Comparison of ENCODE assay signal across 26 cellular contexts in the genomic region with DNA sequence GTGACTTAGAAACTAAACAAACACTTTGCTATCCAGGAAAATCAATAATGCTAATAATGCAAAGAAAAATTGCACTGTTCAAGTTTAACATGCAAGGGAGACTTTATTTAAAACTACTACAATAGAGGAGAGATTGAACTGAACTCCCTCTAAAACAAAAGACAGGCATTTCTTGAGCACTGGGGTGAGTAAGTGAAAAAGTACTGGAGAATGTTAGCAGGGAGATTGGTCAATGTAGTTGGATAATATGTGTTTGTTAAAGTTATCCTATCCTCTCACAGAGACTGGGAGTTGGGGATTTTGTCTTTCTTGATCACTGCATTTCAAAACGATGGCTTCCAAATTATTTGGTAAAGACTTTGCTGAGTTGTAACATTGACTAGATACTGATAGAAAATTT.
"Had no signal": no experiment of that assay in that cellular context is flagged by ENCODE, and none has a peak within 500 bp of the region (broad histone marks: within the 10 kb centered on the region; RNA-seq: fewer than 3 reads in every experiment).

No MANE protein-coding gene starts in this region.

- ATAC-seq: activated CD4-positive, alpha-beta T cell treated with anti-CD3 and anti-CD28 coated beads for 36 hours; activated CD8-positive, alpha-beta memory T cell treated with anti-CD3 and anti-CD28 coated beads, Interleukin-2, amount 10 ng/mL, durations not matched to agents 7 days and 5 days; left lobe of liver; WTC11 had no signal

- H3K4me1 Mint-ChIP-seq: activated CD4-positive, alpha-beta memory T cell treated with anti-CD3 and anti-CD28 coated beads, Interleukin-2, amount 10 ng/mL, durations not matched to agents 7 days and 5 days; activated CD4-positive, alpha-beta T cell treated with anti-CD3 and anti-CD28 coated beads for 36 hours; activated CD8-positive, alpha-beta memory T cell treated with anti-CD3 and anti-CD28 coated beads, Interleukin-2, amount 10 ng/mL, durations not matched to agents 7 days and 5 days; activated naive CD8-positive, alpha-beta T cell treated with anti-CD3 and anti-CD28 coated beads, Interleukin-2, amount 10 ng/mL, durations not matched to agents 7 days and 5 days; nephron had no signal

- H3K36me3 Mint-ChIP-seq: activated CD8-positive, alpha-beta memory T cell treated with anti-CD3 and anti-CD28 coated beads, Interleukin-2, amount 10 ng/mL, durations not matched to agents 7 days and 5 days; activated naive CD8-positive, alpha-beta T cell treated with anti-CD3 and anti-CD28 coated beads, Interleukin-2, amount 10 ng/mL, durations not matched to agents 7 days and 5 days; mesothelial cell of epicardium; WTC11 had no signal

- H3K27ac ChIP-seq: breast epithelium, esophagus muscularis mucosa, foreskin keratinocyte, tibial artery had no signal

- H3K36me3 ChIP-seq: breast epithelium, esophagus muscularis mucosa, tibial artery had no signal

- H3K4me1 ChIP-seq: breast epithelium, esophagus muscularis mucosa had no signal

- H3K4me3 ChIP-seq: breast epithelium, esophagus muscularis mucosa, lung, tibial artery had no signal

- H3K9me3 ChIP-seq: breast epithelium, esophagus muscularis mucosa, tibial artery had no signal

- H3K9me3 Mint-ChIP-seq: dendritic cell treated with granulocyte-macrophage colony-stimulating factor and Interleukin-4, amounts not matched to agents 40 ng/mL and 50 ng/mL, for 4 days; mesothelial cell of epicardium; nephron; WTC11 had no signal

- H3K4me3 Mint-ChIP-seq: activated CD4-positive, alpha-beta memory T cell treated with anti-CD3 and anti-CD28 coated beads, Interleukin-2, amount 10 ng/mL, durations not matched to agents 7 days and 5 days; activated CD4-positive, alpha-beta T cell treated with anti-CD3 and anti-CD28 coated beads for 36 hours; activated CD8-positive, alpha-beta memory T cell treated with anti-CD3 and anti-CD28 coated beads, Interleukin-2, amount 10 ng/mL, durations not matched to agents 7 days and 5 days; activated naive CD8-positive, alpha-beta T cell treated with anti-CD3 and anti-CD28 coated beads, Interleukin-2, amount 10 ng/mL, durations not matched to agents 7 days and 5 days; dendritic cell treated with granulocyte-macrophage colony-stimulating factor and Interleukin-4, amounts not matched to agents 40 ng/mL and 50 ng/mL, for 4 days; mesothelial cell of epicardium; nephron; WTC11 had no signal

- H3K27ac Mint-ChIP-seq: activated CD4-positive, alpha-beta memory T cell treated with anti-CD3 and anti-CD28 coated beads, Interleukin-2, amount 10 ng/mL, durations not matched to agents 7 days and 5 days; activated CD4-positive, alpha-beta T cell treated with anti-CD3 and anti-CD28 coated beads for 36 hours; activated CD8-positive, alpha-beta memory T cell treated with anti-CD3 and anti-CD28 coated beads, Interleukin-2, amount 10 ng/mL, durations not matched to agents 7 days and 5 days; activated naive CD8-positive, alpha-beta T cell treated with anti-CD3 and anti-CD28 coated beads, Interleukin-2, amount 10 ng/mL, durations not matched to agents 7 days and 5 days; dendritic cell treated with granulocyte-macrophage colony-stimulating factor and Interleukin-4, amounts not matched to agents 40 ng/mL and 50 ng/mL, for 4 days; mesothelial cell of epicardium; nephron; WTC11 had no signal

- H3K27me3 Mint-ChIP-seq: activated CD4-positive, alpha-beta memory T cell treated with anti-CD3 and anti-CD28 coated beads, Interleukin-2, amount 10 ng/mL, durations not matched to agents 7 days and 5 days; activated CD4-positive, alpha-beta T cell treated with anti-CD3 and anti-CD28 coated beads for 36 hours; activated CD8-positive, alpha-beta memory T cell treated with anti-CD3 and anti-CD28 coated beads, Interleukin-2, amount 10 ng/mL, durations not matched to agents 7 days and 5 days; activated naive CD8-positive, alpha-beta T cell treated with anti-CD3 and anti-CD28 coated beads, Interleukin-2, amount 10 ng/mL, durations not matched to agents 7 days and 5 days; dendritic cell treated with granulocyte-macrophage colony-stimulating factor and Interleukin-4, amounts not matched to agents 40 ng/mL and 50 ng/mL, for 4 days had no signal

- DNase-seq: activated CD4-positive, alpha-beta memory T cell treated with anti-CD3 and anti-CD28 coated beads, Interleukin-2, amount 10 ng/mL, durations not matched to agents 7 days and 5 days; activated CD4-positive, alpha-beta T cell treated with anti-CD3 and anti-CD28 coated beads for 36 hours; activated CD8-positive, alpha-beta memory T cell treated with anti-CD3 and anti-CD28 coated beads, Interleukin-2, amount 10 ng/mL, durations not matched to agents 7 days and 5 days; activated naive CD8-positive, alpha-beta T cell treated with anti-CD3 and anti-CD28 coated beads, Interleukin-2, amount 10 ng/mL, durations not matched to agents 7 days and 5 days; anterior cingulate cortex; cerebellar nuclear complex; effector CD8-positive, alpha-beta T cell; glutamatergic neuron; hippocampal formation; islet precursor cell; nucleus accumbens; posterior cingulate gyrus; stimulated activated CD4-positive, alpha-beta T cell treated with anti-CD3 and anti-CD28 coated beads, Interleukin-12 subunit alpha, Interleukin-12 subunit beta, amount 100 ng/mL, for 4 hours; stimulated activated CD4-positive, alpha-beta T cell treated with anti-CD3 and anti-CD28 coated beads, Interleukin-1b, Interleukin-23, amount 100 ng/mL, for 48 hours; stimulated activated naive CD4-positive, alpha-beta T cell treated with Interleukin-2 at 50 U/mL for 16 hours; tibial artery had no signal

- H3K27me3 ChIP-seq: breast epithelium, esophagus muscularis mucosa, foreskin keratinocyte, tibial artery had no signal

- FAIRE-seq: TTC549 had no signal
